In genomic region chr16:46658925-46659324, GRCh38 we compare ENCODE assay signal across 9 cellular contexts. TPM values are rescaled to one million over a fixed set of nuclear protein-coding genes. Genes with fewer than 3 reads are reported as not detected.
DNase-seq lines count a peak whose midpoint lies in the region; ATAC-seq and TF ChIP-seq lines count a peak whose summit lies in the region.
"Had no signal": no experiment of that assay in that cellular context is flagged by ENCODE, and none has a peak within 500 bp of the region (broad histone marks: within the 10 kb centered on the region; RNA-seq: fewer than 3 reads in every experiment).

No MANE protein-coding gene starts in this region.

- H3K4me2 ChIP-seq in MM.1S (ENCODE audit: low read depth, low read length): peak overlapping the region; percentile 27; the same call in 1 of the 2 replicates

- peaks cover 17% of the 10 kb centered on the region for H3K4me1 ChIP-seq in MM.1S (ENCODE audit: low read length)
- H3K4me1 ChIP-seq: SJSA1 had no signal

- no peaks in the 10 kb centered on the region for H3K9me2 ChIP-seq in MM.1S (replicated peaks; ENCODE audit: insufficient read depth, low read length)

- peak; percentile 63 for DNase-seq in MM.1S
- DNase-seq in brain microvascular endothelial cell: no peak
- no peak for DNase-seq in NCI-H1092 (lab: John Stamatoyannopoulos, UW)
- no peak for DNase-seq in NCI-H1417 treated with DMSO at 0.1 percent for 48 hours (lab: John Stamatoyannopoulos, UW)
- no peak for DNase-seq in HCEC 1CT

- no peak overlapping the region for H3K4me3 ChIP-seq in MM.1S (ENCODE audit: low read length)
- no peak overlapping the region for H3K4me3 ChIP-seq in brain microvascular endothelial cell (ENCODE audit: low read depth, low read length)
- H3K4me3 ChIP-seq: SJSA1 had no signal

- H3K27me3 ChIP-seq in MM.1S (replicated peaks; ENCODE audit: insufficient read depth, low read length) (no peaks in the 10 kb centered on the region), brain microvascular endothelial cell (replicated peaks) (no peaks in the 10 kb centered on the region)
- H3K27me3 ChIP-seq: SJSA1 had no signal

- ATAC-seq in GM18858 (IDR thresholded peaks at IDR 0.05; ENCODE audit: unreplicated experiment) (peak; percentile 88), GM21786 (IDR thresholded peaks at IDR 0.05; ENCODE audit: unreplicated experiment) (peak; percentile 94), esophagus mucosa (peak; percentile 43)

- no peaks in the 10 kb centered on the region for H3K79me2 ChIP-seq in MM.1S (ENCODE audit: low read length)

- no peaks in the 10 kb centered on the region for H3K9me3 ChIP-seq in MM.1S (replicated peaks; ENCODE audit: insufficient read depth, low read length)
- H3K9me3 ChIP-seq: SJSA1 had no signal

- H3K27ac ChIP-seq in MM.1S (ENCODE audit: low read length) (peak overlapping the region; percentile 44; the same call in 1 of the 2 replicates), brain microvascular endothelial cell (no peak overlapping the region)
- H3K27ac ChIP-seq: SJSA1 had no signal

- H3K9ac ChIP-seq in MM.1S (ENCODE audit: low read length): no peak overlapping the region

- in situ Hi-C loops in brain microvascular endothelial cell (cut with HindIII; ENCODE audit: low pct_ligation_motif_present, low sequenced_read_pairs): no loop called here

- H2AFZ ChIP-seq in MM.1S (ENCODE audit: low read length): no peak overlapping the region

- peaks cover 8% of the 10 kb centered on the region for H3K36me3 ChIP-seq in MM.1S (replicated peaks; ENCODE audit: insufficient read depth, low read length)
- H3K36me3 ChIP-seq in brain microvascular endothelial cell (replicated peaks): peaks cover 30% of the 10 kb centered on the region

- H3F3A ChIP-seq in MM.1S (ENCODE audit: insufficient read depth, low read length): peaks cover 13% of the 10 kb centered on the region

- no peaks in the 10 kb centered on the region for H4K20me1 ChIP-seq in MM.1S (ENCODE audit: insufficient read depth, low read length)

- TF ChIP-seq CTCF in MM.1S (IDR thresholded peaks at IDR 0.05; ENCODE audit: low read length) (peak; percentile 18; the same call in 1 of the 2 replicates), brain microvascular endothelial cell (IDR thresholded peaks at IDR 0.05; ENCODE audit: low read depth, low read length, missing control alignments) (no peak)

RNA-seq across cellular contexts. Expression of gene VPS35, which starts 30.1 kb away (rescaled TPM):
- total RNA-seq in esophagus mucosa: 71.8 TPM

RNA-seq across cellular contexts. Expression of gene ORC6, which starts 30.5 kb away (rescaled TPM):
- 7.2 TPM for total RNA-seq in esophagus mucosa

RNA-seq across cellular contexts. Expression of gene SHCBP1, which starts 37.7 kb away (rescaled TPM):
- total RNA-seq in esophagus mucosa: 7.7 TPM

Comparison
In these comparisons a context has a peak if more than half of its experiments do, and no peak if none do; other contexts are left out.
1. ATAC-seq: peak in every context shown above with its lines; median percentile 94 in GM21786; 88 in GM18858; 43 in esophagus mucosa.